In the genomic region with DNA sequence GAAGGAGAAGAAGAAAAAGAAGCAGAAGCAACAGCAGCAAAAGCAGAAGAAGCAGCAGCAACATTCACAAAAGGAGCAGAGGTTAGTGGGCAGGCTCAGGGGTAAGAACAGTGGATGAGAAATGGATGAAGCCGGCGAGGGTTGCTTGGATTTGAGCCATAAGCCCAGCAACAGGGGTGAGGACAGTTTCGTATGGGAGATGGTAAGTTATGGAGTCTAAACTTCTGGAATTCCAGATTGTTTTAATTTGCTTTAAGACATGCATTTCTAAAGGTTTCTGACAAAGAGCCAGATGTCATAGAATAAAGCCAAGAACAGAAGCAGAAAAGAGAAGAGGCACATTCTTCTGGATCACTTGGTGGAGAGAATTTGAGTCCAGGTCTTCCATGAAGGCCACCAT, we compare ENCODE assay signal across 30 cellular contexts.
"Had no signal": no experiment of that assay in that cellular context is flagged by ENCODE, and none has a peak within 500 bp of the region (broad histone marks: within the 10 kb centered on the region; RNA-seq: fewer than 3 reads in every experiment).

No MANE protein-coding gene starts in this region.

- H3K4me3 ChIP-seq: ascending aorta, cardiac muscle cell, MG63, PC-9 had no signal

- ATAC-seq: activated T-cell treated with anti-CD3 and anti-CD28 coated beads, Interleukin-2, amount 50 U/mL, for 72 hours; activated T-helper 17 cell treated with anti-CD3 and anti-CD28 coated beads, Interleukin-2, amount 50 U/mL, for 72 hours; Right ventricle myocardium inferior had no signal

- H3K36me3 ChIP-seq: ascending aorta, cardiac muscle cell, MG63, WERI-Rb-1 had no signal

- H3K36me3 Mint-ChIP-seq: activated naive CD8-positive, alpha-beta T cell treated with anti-CD3 and anti-CD28 coated beads for 36 hours had no signal

- H3K27me3 ChIP-seq: ascending aorta, cardiac muscle cell had no signal

- H3K4me3 Mint-ChIP-seq: activated CD4-positive, alpha-beta memory T cell treated with anti-CD3 and anti-CD28 coated beads, Interleukin-2, amount 10 ng/mL, durations not matched to agents 7 days and 5 days; activated naive CD8-positive, alpha-beta T cell treated with anti-CD3 and anti-CD28 coated beads for 36 hours; activated T-cell treated with anti-CD3 and anti-CD28 coated beads, Interleukin-2, amount 50 U/mL, for 72 hours; activated T-helper 17 cell treated with anti-CD3 and anti-CD28 coated beads, Interleukin-2, amount 50 U/mL, for 72 hours; central memory CD8-positive, alpha-beta T cell had no signal

- H3K27ac ChIP-seq: ascending aorta, cardiac muscle cell, PC-9, RWPE1, WERI-Rb-1 had no signal

- H3K27ac Mint-ChIP-seq: activated CD4-positive, alpha-beta memory T cell treated with anti-CD3 and anti-CD28 coated beads, Interleukin-2, amount 10 ng/mL, durations not matched to agents 7 days and 5 days; activated naive CD8-positive, alpha-beta T cell treated with anti-CD3 and anti-CD28 coated beads for 36 hours; activated T-cell treated with anti-CD3 and anti-CD28 coated beads, Interleukin-2, amount 50 U/mL, for 72 hours; activated T-helper 17 cell treated with anti-CD3 and anti-CD28 coated beads, Interleukin-2, amount 50 U/mL, for 72 hours had no signal

- H3K4me1 Mint-ChIP-seq: activated CD4-positive, alpha-beta memory T cell treated with anti-CD3 and anti-CD28 coated beads, Interleukin-2, amount 10 ng/mL, durations not matched to agents 7 days and 5 days; activated naive CD8-positive, alpha-beta T cell treated with anti-CD3 and anti-CD28 coated beads for 36 hours; activated T-helper 17 cell treated with anti-CD3 and anti-CD28 coated beads, Interleukin-2, amount 50 U/mL, for 72 hours; central memory CD8-positive, alpha-beta T cell had no signal

- DNase-seq: activated CD4-positive, alpha-beta memory T cell treated with anti-CD3 and anti-CD28 coated beads, Interleukin-2, amount 10 ng/mL, durations not matched to agents 7 days and 5 days; activated CD4-positive, alpha-beta T cell treated with anti-CD3 and anti-CD28 coated beads for 1 hour; activated CD4-positive, alpha-beta T cell treated with anti-CD3 and anti-CD28 coated beads for 48 hours; activated CD4-positive, CD25-positive, alpha-beta regulatory T cell; activated effector memory CD4-positive, alpha-beta T cell treated with anti-CD3 and anti-CD28 coated beads, Interleukin-2, amount 50 U/mL, for 16 hours; activated naive CD4-positive, alpha-beta T cell; activated naive CD4-positive, alpha-beta T cell treated with anti-CD3 and anti-CD28 coated beads, Interleukin-2, amount 50 U/mL, for 16 hours; activated naive CD8-positive, alpha-beta T cell treated with anti-CD3 and anti-CD28 coated beads for 36 hours; activated T-cell treated with anti-CD3 and anti-CD28 coated beads, Interleukin-2, amount 50 U/mL, for 1 hour; activated T-cell treated with anti-CD3 and anti-CD28 coated beads, Interleukin-2, amount 50 U/mL, for 72 hours; amygdala; Kasumi-1; MG63; NCI-H187; NCI-H2029 treated with DMSO at 0.1 percent for 48 hours; NCI-H2171 treated with DMSO at 0.1 percent for 48 hours; NCI-H446; NCI-H510A treated with DMSO at 0.1 percent for 48 hours; NCI-H526 treated with DMSO at 0.1 percent for 48 hours; NCI-H774; PC-9; SIG-M5; T1000; WERI-Rb-1 had no signal

- H3K9me3 Mint-ChIP-seq: activated naive CD8-positive, alpha-beta T cell treated with anti-CD3 and anti-CD28 coated beads for 36 hours; activated T-cell treated with anti-CD3 and anti-CD28 coated beads, Interleukin-2, amount 50 U/mL, for 72 hours; activated T-helper 17 cell treated with anti-CD3 and anti-CD28 coated beads, Interleukin-2, amount 50 U/mL, for 72 hours; central memory CD8-positive, alpha-beta T cell had no signal

- H3K9me3 ChIP-seq: ascending aorta, MG63 had no signal

- H3K4me1 ChIP-seq: ascending aorta had no signal
